In the genomic region with DNA sequence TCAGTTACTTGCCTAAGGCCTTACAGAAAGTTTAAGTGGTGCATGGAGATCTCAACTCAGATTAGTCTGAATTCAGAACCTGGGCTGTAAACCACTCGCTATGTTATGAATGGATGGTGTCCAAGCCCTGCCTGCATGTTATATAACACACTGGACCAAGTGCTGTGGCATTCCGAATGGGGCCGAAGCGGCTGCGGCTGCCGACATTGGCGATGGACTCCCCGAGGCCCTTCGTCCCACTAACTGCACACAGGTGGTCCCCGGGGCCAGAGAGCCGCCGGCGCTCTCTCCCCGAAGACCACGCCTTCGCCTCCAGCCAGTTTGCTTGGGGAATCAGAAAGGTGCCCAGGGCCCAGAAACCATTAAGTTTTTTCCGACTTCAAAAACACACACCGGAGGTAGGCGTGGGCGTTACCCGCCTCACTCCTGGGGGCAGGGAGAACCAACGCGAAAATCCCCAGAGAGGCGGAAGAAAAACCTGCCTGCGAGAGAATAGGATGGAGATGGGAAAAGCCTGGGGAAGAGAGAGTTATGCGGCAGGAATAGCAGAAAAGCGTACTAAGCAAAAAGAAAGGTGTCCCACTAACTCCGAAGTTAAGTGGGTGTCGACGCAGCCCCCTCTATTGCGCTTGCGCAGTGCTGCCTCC, we compare ENCODE assay signal across 1 cellular context.
A peak's percentile ranks its signal among the peaks of the same experiment; 100 is the strongest.
TF ChIP-seq lines count a peak whose summit lies in the region.

No MANE protein-coding gene starts in this region.

TF ChIP-seq in HEK293, 187 proteins besides CTCF, POLR2A, EP300 and RAD21 (continued from another document and continues in another):
- TF ChIP-seq, protein P1, sequence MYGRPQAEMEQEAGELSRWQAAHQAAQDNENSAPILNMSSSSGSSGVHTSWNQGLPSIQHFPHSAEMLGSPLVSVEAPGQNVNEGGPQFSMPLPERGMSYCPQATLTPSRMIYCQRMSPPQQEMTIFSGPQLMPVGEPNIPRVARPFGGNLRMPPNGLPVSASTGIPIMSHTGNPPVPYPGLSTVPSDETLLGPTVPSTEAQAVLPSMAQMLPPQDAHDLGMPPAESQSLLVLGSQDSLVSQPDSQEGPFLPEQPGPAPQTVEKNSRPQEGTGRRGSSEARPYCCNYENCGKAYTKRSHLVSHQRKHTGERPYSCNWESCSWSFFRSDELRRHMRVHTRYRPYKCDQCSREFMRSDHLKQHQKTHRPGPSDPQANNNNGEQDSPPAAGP (tag by site-specific recombination; IDR thresholded peaks at IDR 0.05) = no peak
- TF ChIP-seq ZFP41 (tag by site-specific recombination; IDR thresholded peaks at IDR 0.05; ENCODE audit: borderline replicate concordance) (no peak), TCF7L2 (IDR thresholded peaks at IDR 0.05; ENCODE audit: borderline replicate concordance, low read depth, low read length) (no peak), ZNF223 (tag by site-specific recombination; IDR thresholded peaks at IDR 0.05) (no peak), ZNF394 (tag by site-specific recombination; IDR thresholded peaks at IDR 0.05; ENCODE audit: borderline replicate concordance) (no peak), ZIC2 (tag by site-specific recombination; IDR thresholded peaks at IDR 0.05) (no peak; the same call in 1 of the 2 replicates), ZNF785 (tag by site-specific recombination; IDR thresholded peaks at IDR 0.05) (no peak), SCRT1 (tag by site-specific recombination; IDR thresholded peaks at IDR 0.05; ENCODE audit: borderline replicate concordance) (peak; percentile 62; the same call in 1 of the 2 replicates), BCL11B (tag by site-specific recombination; IDR thresholded peaks at IDR 0.05; ENCODE audit: low read depth) (no peak), MZF1 (tag by site-specific recombination; IDR thresholded peaks at IDR 0.05; ENCODE audit: borderline replicate concordance) (peak; percentile 50; the same call in 1 of the 2 replicates), ZXDB (tag by site-specific recombination; IDR thresholded peaks at IDR 0.05) (0 out of 2 replicates have a peak, but pooled peaks have one; percentile 39), ZNF843 (tag by site-specific recombination; IDR thresholded peaks at IDR 0.05) (peak; percentile 29; the same call in 1 of the 2 replicates), HOXD13 (CRISPR knock-in tag; IDR thresholded peaks at IDR 0.05; ENCODE audit: borderline replicate concordance) (no peak), ZBTB21 (tag by site-specific recombination; IDR thresholded peaks at IDR 0.05) (no peak), MEIS1 (CRISPR knock-in tag; IDR thresholded peaks at IDR 0.05; ENCODE audit: borderline replicate concordance) (no peak), ZNF341 (tag by site-specific recombination; IDR thresholded peaks at IDR 0.05; ENCODE audit: low read depth) (no peak), ZNF571 (tag by site-specific recombination; IDR thresholded peaks at IDR 0.05) (no peak), ZNF433 (tag by site-specific recombination; IDR thresholded peaks at IDR 0.05; ENCODE audit: low read depth) (no peak), ZNF624 (tag by site-specific recombination; IDR thresholded peaks at IDR 0.05) (no peak), ZNF510 (tag by site-specific recombination; IDR thresholded peaks at IDR 0.05; ENCODE audit: insufficient replicate concordance) (no peak), YY1 (tag by site-specific recombination; IDR thresholded peaks at IDR 0.05) (0 out of 2 replicates have a peak, but pooled peaks have one; percentile 33), ZNF23 (tag by site-specific recombination; IDR thresholded peaks at IDR 0.05; ENCODE audit: borderline replicate concordance) (no peak), ZNF521 (tag by site-specific recombination; IDR thresholded peaks at IDR 0.05) (no peak), ZNF707 (tag by site-specific recombination; IDR thresholded peaks at IDR 0.05) (no peak), ZNF670 (tag by site-specific recombination; IDR thresholded peaks at IDR 0.05; ENCODE audit: low read depth) (no peak), IKZF3 (tag by site-specific recombination; IDR thresholded peaks at IDR 0.05) (no peak), SP3 (tag by site-specific recombination; IDR thresholded peaks at IDR 0.05) (no peak), ZNF132 (tag by site-specific recombination; IDR thresholded peaks at IDR 0.05; ENCODE audit: borderline replicate concordance) (no peak), ZNF747 (tag by site-specific recombination; IDR thresholded peaks at IDR 0.05) (no peak), ZBTB1 (tag by site-specific recombination; IDR thresholded peaks at IDR 0.05) (no peak), ZNF184 (tag by site-specific recombination; IDR thresholded peaks at IDR 0.05) (no peak), YY2 (tag by site-specific recombination; IDR thresholded peaks at IDR 0.05) (no peak), GLI2 (tag by site-specific recombination; IDR thresholded peaks at IDR 0.05; ENCODE audit: borderline replicate concordance, low read depth) (no peak), ZNF514 (tag by site-specific recombination; IDR thresholded peaks at IDR 0.05) (no peak), ZNF202 (tag by site-specific recombination; IDR thresholded peaks at IDR 0.05; ENCODE audit: borderline replicate concordance) (no peak), ZNF560 (tag by site-specific recombination; IDR thresholded peaks at IDR 0.05; ENCODE audit: borderline replicate concordance) (no peak), ZNF146 (tag by site-specific recombination; IDR thresholded peaks at IDR 0.05) (no peak; the same call in 1 of the 2 replicates), REPIN1 (tag by site-specific recombination; IDR thresholded peaks at IDR 0.05; ENCODE audit: low read depth) (no peak; the same call in 1 of the 2 replicates), ZNF473 (tag by site-specific recombination; IDR thresholded peaks at IDR 0.05) (no peak), OVOL3 (tag by site-specific recombination; IDR thresholded peaks at IDR 0.05) (peak; percentile 44; the same call in 1 of the 2 replicates), ZNF10 (tag by site-specific recombination; IDR thresholded peaks at IDR 0.05) (0 out of 2 replicates have a peak, but pooled peaks have one; percentile 10), FEZF1 (tag by site-specific recombination; IDR thresholded peaks at IDR 0.05) (no peak), KLF16 (tag by site-specific recombination; IDR thresholded peaks at IDR 0.05) (no peak), KLF10 (tag by site-specific recombination; IDR thresholded peaks at IDR 0.05) (no peak), ZNF19 (tag by site-specific recombination; IDR thresholded peaks at IDR 0.05; ENCODE audit: low read depth) (no peak), ZNF133 (tag by site-specific recombination; IDR thresholded peaks at IDR 0.05) (no peak), GLIS2 (tag by site-specific recombination; IDR thresholded peaks at IDR 0.05) (peak; percentile 65; the same call in 1 of the 2 replicates), ZNF776 (tag by site-specific recombination; IDR thresholded peaks at IDR 0.05; ENCODE audit: borderline replicate concordance) (no peak; the same call in 1 of the 2 replicates), WT1 (tag by site-specific recombination; IDR thresholded peaks at IDR 0.05) (no peak)
- TF ChIP-seq, protein P2, sequence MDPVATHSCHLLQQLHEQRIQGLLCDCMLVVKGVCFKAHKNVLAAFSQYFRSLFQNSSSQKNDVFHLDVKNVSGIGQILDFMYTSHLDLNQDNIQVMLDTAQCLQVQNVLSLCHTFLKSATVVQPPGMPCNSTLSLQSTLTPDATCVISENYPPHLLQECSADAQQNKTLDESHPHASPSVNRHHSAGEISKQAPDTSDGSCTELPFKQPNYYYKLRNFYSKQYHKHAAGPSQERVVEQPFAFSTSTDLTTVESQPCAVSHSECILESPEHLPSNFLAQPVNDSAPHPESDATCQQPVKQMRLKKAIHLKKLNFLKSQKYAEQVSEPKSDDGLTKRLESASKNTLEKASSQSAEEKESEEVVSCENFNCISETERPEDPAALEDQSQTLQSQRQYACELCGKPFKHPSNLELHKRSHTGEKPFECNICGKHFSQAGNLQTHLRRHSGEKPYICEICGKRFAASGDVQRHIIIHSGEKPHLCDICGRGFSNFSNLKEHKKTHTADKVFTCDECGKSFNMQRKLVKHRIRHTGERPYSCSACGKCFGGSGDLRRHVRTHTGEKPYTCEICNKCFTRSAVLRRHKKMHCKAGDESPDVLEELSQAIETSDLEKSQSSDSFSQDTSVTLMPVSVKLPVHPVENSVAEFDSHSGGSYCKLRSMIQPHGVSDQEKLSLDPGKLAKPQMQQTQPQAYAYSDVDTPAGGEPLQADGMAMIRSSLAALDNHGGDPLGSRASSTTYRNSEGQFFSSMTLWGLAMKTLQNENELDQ (tag by site-specific recombination; IDR thresholded peaks at IDR 0.05; ENCODE audit: low read depth) = no peak
- TF ChIP-seq, protein P3, sequence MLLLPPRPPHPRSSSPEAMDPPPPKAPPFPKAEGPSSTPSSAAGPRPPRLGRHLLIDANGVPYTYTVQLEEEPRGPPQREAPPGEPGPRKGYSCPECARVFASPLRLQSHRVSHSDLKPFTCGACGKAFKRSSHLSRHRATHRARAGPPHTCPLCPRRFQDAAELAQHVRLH (tag by site-specific recombination; IDR thresholded peaks at IDR 0.05) = peak; percentile 24; the same call in 1 of the 2 replicates
- TF ChIP-seq, protein P4, sequence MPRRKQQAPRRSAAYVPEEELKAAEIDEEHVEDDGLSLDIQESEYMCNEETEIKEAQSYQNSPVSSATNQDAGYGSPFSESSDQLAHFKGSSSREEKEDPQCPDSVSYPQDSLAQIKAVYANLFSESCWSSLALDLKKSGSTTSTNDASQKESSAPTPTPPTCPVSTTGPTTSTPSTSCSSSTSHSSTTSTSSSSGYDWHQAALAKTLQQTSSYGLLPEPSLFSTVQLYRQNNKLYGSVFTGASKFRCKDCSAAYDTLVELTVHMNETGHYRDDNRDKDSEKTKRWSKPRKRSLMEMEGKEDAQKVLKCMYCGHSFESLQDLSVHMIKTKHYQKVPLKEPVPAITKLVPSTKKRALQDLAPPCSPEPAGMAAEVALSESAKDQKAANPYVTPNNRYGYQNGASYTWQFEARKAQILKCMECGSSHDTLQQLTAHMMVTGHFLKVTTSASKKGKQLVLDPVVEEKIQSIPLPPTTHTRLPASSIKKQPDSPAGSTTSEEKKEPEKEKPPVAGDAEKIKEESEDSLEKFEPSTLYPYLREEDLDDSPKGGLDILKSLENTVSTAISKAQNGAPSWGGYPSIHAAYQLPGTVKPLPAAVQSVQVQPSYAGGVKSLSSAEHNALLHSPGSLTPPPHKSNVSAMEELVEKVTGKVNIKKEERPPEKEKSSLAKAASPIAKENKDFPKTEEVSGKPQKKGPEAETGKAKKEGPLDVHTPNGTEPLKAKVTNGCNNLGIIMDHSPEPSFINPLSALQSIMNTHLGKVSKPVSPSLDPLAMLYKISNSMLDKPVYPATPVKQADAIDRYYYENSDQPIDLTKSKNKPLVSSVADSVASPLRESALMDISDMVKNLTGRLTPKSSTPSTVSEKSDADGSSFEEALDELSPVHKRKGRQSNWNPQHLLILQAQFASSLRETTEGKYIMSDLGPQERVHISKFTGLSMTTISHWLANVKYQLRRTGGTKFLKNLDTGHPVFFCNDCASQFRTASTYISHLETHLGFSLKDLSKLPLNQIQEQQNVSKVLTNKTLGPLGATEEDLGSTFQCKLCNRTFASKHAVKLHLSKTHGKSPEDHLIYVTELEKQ (tag by site-specific recombination; IDR thresholded peaks at IDR 0.05; ENCODE audit: borderline replicate concordance) = no peak; the same call in 1 of the 2 replicates
- TF ChIP-seq, protein P5, sequence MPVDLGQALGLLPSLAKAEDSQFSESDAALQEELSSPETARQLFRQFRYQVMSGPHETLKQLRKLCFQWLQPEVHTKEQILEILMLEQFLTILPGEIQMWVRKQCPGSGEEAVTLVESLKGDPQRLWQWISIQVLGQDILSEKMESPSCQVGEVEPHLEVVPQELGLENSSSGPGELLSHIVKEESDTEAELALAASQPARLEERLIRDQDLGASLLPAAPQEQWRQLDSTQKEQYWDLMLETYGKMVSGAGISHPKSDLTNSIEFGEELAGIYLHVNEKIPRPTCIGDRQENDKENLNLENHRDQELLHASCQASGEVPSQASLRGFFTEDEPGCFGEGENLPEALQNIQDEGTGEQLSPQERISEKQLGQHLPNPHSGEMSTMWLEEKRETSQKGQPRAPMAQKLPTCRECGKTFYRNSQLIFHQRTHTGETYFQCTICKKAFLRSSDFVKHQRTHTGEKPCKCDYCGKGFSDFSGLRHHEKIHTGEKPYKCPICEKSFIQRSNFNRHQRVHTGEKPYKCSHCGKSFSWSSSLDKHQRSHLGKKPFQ (tag by site-specific recombination; IDR thresholded peaks at IDR 0.05) = 0 out of 2 replicates have a peak, but pooled peaks have one; percentile 21
- TF ChIP-seq, protein P6, sequence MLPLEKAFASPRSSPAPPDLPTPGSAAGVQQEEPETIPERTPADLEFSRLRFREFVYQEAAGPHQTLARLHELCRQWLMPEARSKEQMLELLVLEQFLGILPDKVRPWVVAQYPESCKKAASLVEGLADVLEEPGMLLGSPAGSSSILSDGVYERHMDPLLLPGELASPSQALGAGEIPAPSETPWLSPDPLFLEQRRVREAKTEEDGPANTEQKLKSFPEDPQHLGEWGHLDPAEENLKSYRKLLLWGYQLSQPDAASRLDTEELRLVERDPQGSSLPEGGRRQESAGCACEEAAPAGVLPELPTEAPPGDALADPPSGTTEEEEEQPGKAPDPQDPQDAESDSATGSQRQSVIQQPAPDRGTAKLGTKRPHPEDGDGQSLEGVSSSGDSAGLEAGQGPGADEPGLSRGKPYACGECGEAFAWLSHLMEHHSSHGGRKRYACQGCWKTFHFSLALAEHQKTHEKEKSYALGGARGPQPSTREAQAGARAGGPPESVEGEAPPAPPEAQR (tag by site-specific recombination; IDR thresholded peaks at IDR 0.05) = no peak
- TF ChIP-seq, protein P7, sequence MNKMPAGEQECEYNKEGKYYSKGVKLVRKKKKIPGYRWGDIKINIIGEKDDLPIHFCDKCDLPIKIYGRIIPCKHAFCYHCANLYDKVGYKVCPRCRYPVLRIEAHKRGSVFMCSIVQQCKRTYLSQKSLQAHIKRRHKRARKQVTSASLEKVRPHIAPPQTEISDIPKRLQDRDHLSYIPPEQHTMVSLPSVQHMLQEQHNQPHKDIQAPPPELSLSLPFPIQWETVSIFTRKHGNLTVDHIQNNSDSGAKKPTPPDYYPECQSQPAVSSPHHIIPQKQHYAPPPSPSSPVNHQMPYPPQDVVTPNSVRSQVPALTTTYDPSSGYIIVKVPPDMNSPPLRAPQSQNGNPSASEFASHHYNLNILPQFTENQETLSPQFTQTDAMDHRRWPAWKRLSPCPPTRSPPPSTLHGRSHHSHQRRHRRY (tag by site-specific recombination; IDR thresholded peaks at IDR 0.05) = no peak
- TF ChIP-seq, protein P8, sequence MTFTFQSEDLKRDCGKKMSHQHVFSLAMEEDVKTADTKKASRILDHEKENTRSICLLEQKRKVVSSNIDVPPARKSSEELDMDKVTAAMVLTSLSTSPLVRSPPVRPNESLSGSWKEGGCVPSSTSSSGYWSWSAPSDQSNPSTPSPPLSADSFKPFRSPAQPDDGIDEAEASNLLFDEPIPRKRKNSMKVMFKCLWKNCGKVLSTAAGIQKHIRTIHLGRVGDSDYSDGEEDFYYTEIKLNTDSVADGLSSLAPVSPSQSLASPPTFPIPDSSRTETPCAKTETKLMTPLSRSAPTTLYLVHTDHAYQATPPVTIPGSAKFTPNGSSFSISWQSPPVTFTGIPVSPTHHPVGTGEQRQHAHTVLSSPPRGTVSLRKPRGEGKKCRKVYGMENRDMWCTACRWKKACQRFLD (tag by site-specific recombination; IDR thresholded peaks at IDR 0.05) = no peak
